ENCODE assay signal across 2 cellular contexts in genomic region chrX:152072236-152072635, GRCh38.
TF ChIP-seq lines count a peak whose summit lies in the region.

No MANE protein-coding gene starts in this region.

TF ChIP-seq in IMR-90, 13 proteins besides CTCF, POLR2A, EP300 and RAD21:
- TF ChIP-seq CHD1 (IDR thresholded peaks at IDR 0.05; ENCODE audit: low read depth, low read length), result no peak
- TF ChIP-seq FOS (IDR thresholded peaks at IDR 0.05; ENCODE audit: low read depth, low read length), result no peak
- TF ChIP-seq MXI1 (IDR thresholded peaks at IDR 0.05; ENCODE audit: borderline replicate concordance, low read depth, low read length), result no peak
- no peak for TF ChIP-seq SMC3 (IDR thresholded peaks at IDR 0.05; ENCODE audit: low read depth, low read length)
- TF ChIP-seq USF2 (IDR thresholded peaks at IDR 0.05; ENCODE audit: low read depth, low read length), result no peak
- no peak for TF ChIP-seq BHLHE40 (IDR thresholded peaks at IDR 0.05; ENCODE audit: low read depth, low read length)
- no peak for TF ChIP-seq MAZ (IDR thresholded peaks at IDR 0.05; ENCODE audit: borderline replicate concordance, low read depth, low read length)
- TF ChIP-seq RCOR1 (IDR thresholded peaks at IDR 0.05; ENCODE audit: insufficient replicate concordance, low read length), result no peak
- no peak for TF ChIP-seq RFX5 (IDR thresholded peaks at IDR 0.05; ENCODE audit: low read depth, low read length)
- TF ChIP-seq NFE2L2 (IDR thresholded peaks at IDR 0.05; ENCODE audit: low read depth, low read length), result no peak

TF ChIP-seq in HepG2, 621 proteins besides CTCF, POLR2A, EP300 and RAD21:
- TF ChIP-seq FOSL2 (CRISPR knock-in tag; IDR thresholded peaks at IDR 0.05) (peak; percentile 73), TFDP1 (CRISPR knock-in tag; IDR thresholded peaks at IDR 0.05; ENCODE audit: borderline replicate concordance) (no peak), ZNF782 (CRISPR knock-in tag; IDR thresholded peaks at IDR 0.05; ENCODE audit: borderline replicate concordance) (no peak), HBP1 (CRISPR knock-in tag; IDR thresholded peaks at IDR 0.05; ENCODE audit: low read depth) (no peak)
